ENCODE assay signal across 10 cellular contexts in the genomic region with DNA sequence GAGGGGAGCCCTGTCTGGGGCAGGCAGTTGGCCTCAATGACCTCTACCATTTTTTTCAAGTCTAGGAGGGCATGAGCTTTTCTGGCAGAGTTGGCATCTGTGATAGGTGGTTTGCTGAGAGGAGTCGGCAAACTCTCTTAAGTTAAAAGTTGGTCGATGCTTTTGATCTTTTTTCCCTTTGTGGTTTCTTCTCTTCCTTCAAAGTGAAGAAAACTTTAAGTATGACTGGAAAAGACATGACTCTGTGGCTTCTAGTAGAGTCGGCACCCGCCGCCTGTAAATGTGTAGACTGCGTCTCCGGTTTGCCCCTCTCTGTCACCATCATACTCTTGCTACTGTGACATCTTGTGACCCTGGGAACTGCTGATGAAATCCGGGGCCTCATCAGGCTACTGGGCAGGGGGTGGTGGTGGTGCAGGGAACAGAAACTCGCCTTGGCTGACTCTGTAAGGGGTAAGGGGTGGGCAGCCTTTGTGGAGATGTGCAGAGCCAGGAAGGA. TPM values are rescaled to one million over a fixed set of nuclear protein-coding genes. Genes with fewer than 3 reads are reported as not detected.
DNase-seq lines count a peak whose midpoint lies in the region; ATAC-seq and TF ChIP-seq lines count a peak whose summit lies in the region.
"Had no signal": no experiment of that assay in that cellular context is flagged by ENCODE, and none has a peak within 500 bp of the region (broad histone marks: within the 10 kb centered on the region; RNA-seq: fewer than 3 reads in every experiment).

No MANE protein-coding gene starts in this region.

- POLR2A ChIA-PET in CD4-positive, alpha-beta memory T cell (lab: Charles Lee; ENCODE audit: partially characterized antibody): interaction anchor here (1.2 to 16.7 kb wide), 5 partner anchors 17 to 531 kb away, joined by 3 to 426 read pairs (median 13); partner anchors contain the start of genes EIF4E2, INPP5D and TIGD1

- peaks cover 100% of the 10 kb centered on the region for H3K4me1 ChIP-seq in CD4-positive, alpha-beta memory T cell (ENCODE audit: insufficient read depth, low read length)
- H3K4me1 ChIP-seq in mucosa of descending colon (ENCODE audit: low read depth): peaks cover 13% of the 10 kb centered on the region

- in situ Hi-C loops in ACHN (cut with HindIII; ENCODE audit: low pct_ligation_motif_present, low pct_unique_long_range_greater_than_20kb, low sequenced_read_pairs): no loop called here

- peaks cover 0 to 3% (median 0%) of the 10 kb centered on the region in 8 donors for H3K9me3 Mint-ChIP-seq in CD4-positive, alpha-beta memory T cell

- CTCF ChIA-PET in CD4-positive, alpha-beta memory T cell (lab: Charles Lee; ENCODE audit: partially characterized antibody): interaction anchor here (0.7 to 5.3 kb wide), 4 partner anchors 16 to 170 kb away, joined by 3 to 40 read pairs (median 22); partner anchors contain the start of genes ATG16L1 and INPP5D

- no peaks in the 10 kb centered on the region for H3K9me3 ChIP-seq in CD4-positive, alpha-beta memory T cell (ENCODE audit: control insufficient read depth in 1 of 2, low read length in 2 of 2)
- no peaks in the 10 kb centered on the region for H3K9me3 ChIP-seq in mucosa of descending colon

- TF ChIP-seq CTCF in HL-60 (IDR thresholded peaks at IDR 0.05; ENCODE audit: insufficient read depth, low read length) (no peak), mucosa of descending colon (IDR thresholded peaks at IDR 0.05) (no peak)

- peaks cover 30 to 55% of the 10 kb centered on the region in 2 donors for H3K36me3 Mint-ChIP-seq in CD4-positive, alpha-beta memory T cell

- peak overlapping the region in 1 of 2 donors; percentile 25 for H3K4me3 ChIP-seq in CD4-positive, alpha-beta memory T cell (ENCODE audit: low read length in 2 of 2)
- H3K4me3 ChIP-seq in HL-60 (replicated peaks; ENCODE audit: insufficient read depth, low read length) (no peak overlapping the region), mucosa of descending colon (no peak overlapping the region)

- peak overlapping the region in 6 of 7 donors; percentile 94 to 98 (median 97) for H3K27ac Mint-ChIP-seq in CD4-positive, alpha-beta memory T cell

- peak; percentile 49 to 83 (median 56) for DNase-seq in CD4-positive, alpha-beta memory T cell
- DNase-seq in HL-60 (ENCODE audit: low read depth in 1 of 2, low spot score in 1 of 2): no peak
- DNase-seq in activated CD8-positive, alpha-beta memory T cell treated with anti-CD3 and anti-CD28 coated beads, Interleukin-2, amount 50 U/mL, for 4 hours: peak; percentile 53
- DNase-seq in mucosa of descending colon: no peak
- DNase-seq in DMS 273 (lab: John Stamatoyannopoulos, UW; ENCODE audit: unreplicated experiment): no peak
- DNase-seq in ACHN: no peak
- no peak for DNase-seq in NCI-H1694 (lab: John Stamatoyannopoulos, UW)

- H3K4me3 Mint-ChIP-seq in CD4-positive, alpha-beta memory T cell: peak overlapping the region; percentile 33 to 95 (median 84)

- H3K4me1 Mint-ChIP-seq in CD4-positive, alpha-beta memory T cell: peaks cover 75 to 88% (median 84%) of the 10 kb centered on the region in 4 donors

- intact Hi-C loops in CD4-positive, alpha-beta memory T cell (cut with micrococcal nuclease): loop anchor here (5.0 kb wide), 1 partner anchor 186 kb away; no protein-coding TSS in a partner anchor
- intact Hi-C loops in mucosa of descending colon (cut with DNase I, micrococcal nuclease): no loop called here

- ATAC-seq in mucosa of descending colon: peak; percentile 11
- ATAC-seq in GM21390 (IDR thresholded peaks at IDR 0.05; ENCODE audit: unreplicated experiment): no peak

- no peaks in the 10 kb centered on the region for H3K36me3 ChIP-seq in CD4-positive, alpha-beta memory T cell (ENCODE audit: insufficient read depth, low read length)
- H3K36me3 ChIP-seq in mucosa of descending colon (ENCODE audit: low read depth): no peaks in the 10 kb centered on the region

- peak overlapping the region; percentile 67 for H3K27ac ChIP-seq in CD4-positive, alpha-beta memory T cell (ENCODE audit: low read depth, low read length)
- peak overlapping the region; percentile 84 for H3K27ac ChIP-seq in HL-60 (replicated peaks)
- H3K27ac ChIP-seq: epithelial cell of prostate had no signal

- H3K27me3 ChIP-seq in CD4-positive, alpha-beta memory T cell (ENCODE audit: insufficient read depth, low read length): no peaks in the 10 kb centered on the region
- no peaks in the 10 kb centered on the region for H3K27me3 ChIP-seq in HL-60 (ENCODE audit: insufficient read depth, poor library complexity, severe bottlenecking)

- H3K27me3 Mint-ChIP-seq in CD4-positive, alpha-beta memory T cell: peaks cover 0 to 1% of the 10 kb centered on the region in 2 donors

RNA-seq across cellular contexts. Expression of gene INPP5D, which starts 21.1 kb away (rescaled TPM):
- total RNA-seq in CD4-positive, alpha-beta memory T cell: 100 to 1,000 TPM; 117 to 127 TPM
- 100 to 1,000 TPM in 1 of 2 donors, 10 to 100 TPM in 1; 29.6 to 125 TPM for polyA plus RNA-seq in CD4-positive, alpha-beta memory T cell
- total RNA-seq in mucosa of descending colon: 10 to 100 TPM in 1 of 3 donors, 1 to 10 TPM in 2; 8.2 to 14.4 (median 9.1) TPM

RNA-seq across cellular contexts. Expression of gene NEU2, which starts 48.8 kb away (rescaled TPM):
- not detected for total RNA-seq in CD4-positive, alpha-beta memory T cell
- not detected for polyA plus RNA-seq in CD4-positive, alpha-beta memory T cell
- not detected for total RNA-seq in mucosa of descending colon
- total RNA-seq: activated CD8-positive, alpha-beta memory T cell treated with anti-CD3 and anti-CD28 coated beads for 36 hours had no signal

Comparison
In these comparisons a context has a peak if more than half of its experiments do, and no peak if none do; other contexts are left out.
1. DNase-seq: peak in CD4-positive, alpha-beta memory T cell (5 of 5) and activated CD8-positive, alpha-beta memory T cell treated with anti-CD3 and anti-CD28 coated beads, Interleukin-2, amount 50 U/mL, for 4 hours (single experiment); none in HL-60 (0 of 2), mucosa of descending colon (0 of 3), DMS 273 (single experiment), ACHN (single experiment) and NCI-H1694 (single experiment).
2. RNA of gene INPP5D, which starts 21.1 kb away (total RNA-seq): 117 to 127 TPM in CD4-positive, alpha-beta memory T cell; 8.2 to 14.4 TPM in mucosa of descending colon; every median in the first group is over 4 times any median in the second.